In genomic region chr11:101870510-101870909, GRCh38 we compare ENCODE assay signal across 14 cellular contexts. TPM values are rescaled to one million over a fixed set of nuclear protein-coding genes. Genes with fewer than 3 reads are reported as not detected.
A peak's percentile ranks its signal among the peaks of the same experiment; 100 is the strongest.
DNase-seq lines count a peak whose midpoint lies in the region; ATAC-seq and TF ChIP-seq lines count a peak whose summit lies in the region.
"Had no signal": no experiment of that assay in that cellular context is flagged by ENCODE, and none has a peak within 500 bp of the region (broad histone marks: within the 10 kb centered on the region; RNA-seq: fewer than 3 reads in every experiment).

No MANE protein-coding gene starts in this region.

- no peaks in the 10 kb centered on the region for H3K27me3 ChIP-seq in GM23338 (ENCODE audit: insufficient read depth)
- no peaks in the 10 kb centered on the region for H3K27me3 ChIP-seq in lower lobe of right lung (ENCODE audit: low read depth)

- H3K27ac ChIP-seq in GM23338 (ENCODE audit: low read depth) = no peak overlapping the region
- no peak overlapping the region for H3K27ac ChIP-seq in lower lobe of right lung
- H3K27ac ChIP-seq: PC-9 had no signal

- H3K9me2 ChIP-seq in GM23338 (ENCODE audit: insufficient read depth) = peaks cover 12% of the 10 kb centered on the region; the same call in 1 of the 2 replicates

- no peaks in the 10 kb centered on the region; the same call in 2 of the 3 replicates for H3K9me3 Mint-ChIP-seq in GM23338
- H3K9me3 Mint-ChIP-seq: activated CD4-positive, alpha-beta memory T cell treated with anti-CD3 and anti-CD28 coated beads for 36 hours had no signal

- no peak overlapping the region for H3K4me2 ChIP-seq in GM23338
- H3K4me2 ChIP-seq: PC-9 had no signal

- no peaks in the 10 kb centered on the region for H3F3A ChIP-seq in GM23338 (replicated peaks; ENCODE audit: low read depth)

- DNase-seq in GM23338 (ENCODE audit: low spot score) = no peak
- DNase-seq in RKO (ENCODE audit: low spot score) = peak; percentile 62
- peak; percentile 83 for DNase-seq in epithelial cell of esophagus (ENCODE audit: low read depth)
- DNase-seq in skeletal muscle cell (ENCODE audit: low read depth) = peak; percentile 45
- DNase-seq in HT-29 (ENCODE audit: low spot score) = no peak
- DNase-seq in lower lobe of right lung = no peak
- no peak for DNase-seq in NCI-H82 treated with DMSO at 0.1 percent for 48 hours (lab: John Stamatoyannopoulos, UW; ENCODE audit: unreplicated experiment)
- DNase-seq: activated CD4-positive, alpha-beta memory T cell treated with anti-CD3 and anti-CD28 coated beads for 36 hours; activated gamma-delta T cell; COR-L47; naive thymus-derived CD4-positive, alpha-beta T cell; PC-9; right cardiac atrium; T-helper 2 cell had no signal

- H3K9me3 ChIP-seq in lower lobe of right lung = no peaks in the 10 kb centered on the region

- peaks cover 3% of the 10 kb centered on the region for H3K4me1 Mint-ChIP-seq in GM23338
- H3K4me1 Mint-ChIP-seq: naive thymus-derived CD4-positive, alpha-beta T cell had no signal

- no peaks in the 10 kb centered on the region for H3K36me3 ChIP-seq in GM23338 (ENCODE audit: insufficient read depth)
- H3K36me3 ChIP-seq in lower lobe of right lung = no peaks in the 10 kb centered on the region

- H3K36me3 Mint-ChIP-seq in GM23338 (ENCODE audit: low read depth) = no peaks in the 10 kb centered on the region
- H3K36me3 Mint-ChIP-seq: activated CD4-positive, alpha-beta memory T cell treated with anti-CD3 and anti-CD28 coated beads for 36 hours; naive thymus-derived CD4-positive, alpha-beta T cell had no signal

- H3K27me3 Mint-ChIP-seq in GM23338 (ENCODE audit: insufficient read depth, low read depth, poor library complexity) = peaks cover 2% of the 10 kb centered on the region

- intact Hi-C loops in lower lobe of right lung (cut with DNase I) = no loop called here

- H4K20me1 ChIP-seq in GM23338 (replicated peaks; ENCODE audit: insufficient read depth) = no peaks in the 10 kb centered on the region

- H3K4me1 ChIP-seq in GM23338 (ENCODE audit: insufficient read depth) (no peaks in the 10 kb centered on the region), lower lobe of right lung (no peaks in the 10 kb centered on the region)

- TF ChIP-seq CTCF in GM23338 (conservative IDR thresholded peaks at IDR 0.05; ENCODE audit: low read depth in 2 of 2) (no peak), epithelial cell of esophagus (IDR thresholded peaks at IDR 0.05; ENCODE audit: insufficient read depth, low read depth, low read length, missing control alignments) (no peak), lower lobe of right lung (IDR thresholded peaks at IDR 0.05) (no peak)

- H3K27ac Mint-ChIP-seq in GM23338 = no peak overlapping the region
- H3K27ac Mint-ChIP-seq: activated CD4-positive, alpha-beta memory T cell treated with anti-CD3 and anti-CD28 coated beads for 36 hours; naive thymus-derived CD4-positive, alpha-beta T cell had no signal

- H3K4me3 Mint-ChIP-seq in GM23338 = no peak overlapping the region
- H3K4me3 Mint-ChIP-seq: activated CD4-positive, alpha-beta memory T cell treated with anti-CD3 and anti-CD28 coated beads for 36 hours; naive thymus-derived CD4-positive, alpha-beta T cell had no signal

- ATAC-seq in GM23338 (no peak), lower lobe of right lung (no peak)
- ATAC-seq: naive thymus-derived CD4-positive, alpha-beta T cell; right cardiac atrium had no signal

- H3K79me2 ChIP-seq in GM23338 (replicated peaks; ENCODE audit: insufficient read depth) = no peaks in the 10 kb centered on the region

- H2AFZ ChIP-seq in GM23338 = peak overlapping the region; percentile 38; the same call in 1 of the 2 replicates
- H2AFZ ChIP-seq: PC-9 had no signal

- H3K4me3 ChIP-seq in GM23338 = no peak overlapping the region
- H3K4me3 ChIP-seq in epithelial cell of esophagus (ENCODE audit: low read length) = no peak overlapping the region
- no peak overlapping the region for H3K4me3 ChIP-seq in skeletal muscle cell (ENCODE audit: low read depth, low read length)
- no peak overlapping the region for H3K4me3 ChIP-seq in lower lobe of right lung
- H3K4me3 ChIP-seq: PC-9 had no signal

TF ChIP-seq in GM23338, 12 proteins besides CTCF, POLR2A, EP300 and RAD21:
- TF ChIP-seq REST (IDR thresholded peaks at IDR 0.05; ENCODE audit: unreplicated experiment) = no peak
- no peak for TF ChIP-seq ETS1 (IDR thresholded peaks at IDR 0.05)
- TF ChIP-seq ZNF331 (CRISPR knock-in tag; IDR thresholded peaks at IDR 0.05; ENCODE audit: low read depth) = no peak
- TF ChIP-seq EZH2phosphoT487 (IDR thresholded peaks at IDR 0.05; ENCODE audit: unreplicated experiment) = no peak
- TF ChIP-seq POLR2AphosphoS5 (IDR thresholded peaks at IDR 0.05; ENCODE audit: low read depth) = no peak
- no peak for TF ChIP-seq ZNF114 (CRISPR knock-in tag; IDR thresholded peaks at IDR 0.05)
- TF ChIP-seq CREB1 (CRISPR knock-in tag; IDR thresholded peaks at IDR 0.05; ENCODE audit: low read depth) = no peak

RNA-seq across cellular contexts. Expression of gene CEP126, which starts 44.3 kb away (rescaled TPM):
- 1.4 and 2.1 TPM in 2 replicates for total RNA-seq in GM23338 (2014; rRNA removed; shearing (Covaris generic))
- polyA plus RNA-seq in GM23338 (2016; fragmentation: Nextera tagmentation; extraction: Ambion mirVana) = 1.5 and 2.3 TPM in 2 replicates
- 0.50 and 0.58 TPM in 2 replicates for total RNA-seq in HT-29 (2014; rRNA removed; shearing (Covaris generic))
- total RNA-seq in lower lobe of right lung = 6.4 TPM

RNA-seq across cellular contexts. Expression of gene ANGPTL5, which starts 45.8 kb away (rescaled TPM):
- not detected in 2 replicates for total RNA-seq in GM23338 (2014; rRNA removed; shearing (Covaris generic))
- polyA plus RNA-seq in GM23338 (2016; fragmentation: Nextera tagmentation; extraction: Ambion mirVana) = not detected in 2 replicates
- not detected in 2 replicates for total RNA-seq in HT-29 (2014; rRNA removed; shearing (Covaris generic))
- 0.71 TPM for total RNA-seq in lower lobe of right lung
- total RNA-seq: activated CD4-positive, alpha-beta memory T cell treated with anti-CD3 and anti-CD28 coated beads for 36 hours; naive thymus-derived CD4-positive, alpha-beta T cell; PC-9 had no signal
- polyA plus RNA-seq: naive thymus-derived CD4-positive, alpha-beta T cell had no signal

Comparison
In these comparisons a context has a peak if more than half of its experiments do, and no peak if none do; other contexts are left out.
1. DNase-seq: peak in RKO (single experiment), epithelial cell of esophagus (single experiment) and skeletal muscle cell (single experiment); none in GM23338 (single experiment), HT-29 (single experiment), lower lobe of right lung (single experiment) and NCI-H82 treated with DMSO at 0.1 percent for 48 hours (single experiment).